22 cellular contexts compared by ENCODE assay signal in the genomic region with DNA sequence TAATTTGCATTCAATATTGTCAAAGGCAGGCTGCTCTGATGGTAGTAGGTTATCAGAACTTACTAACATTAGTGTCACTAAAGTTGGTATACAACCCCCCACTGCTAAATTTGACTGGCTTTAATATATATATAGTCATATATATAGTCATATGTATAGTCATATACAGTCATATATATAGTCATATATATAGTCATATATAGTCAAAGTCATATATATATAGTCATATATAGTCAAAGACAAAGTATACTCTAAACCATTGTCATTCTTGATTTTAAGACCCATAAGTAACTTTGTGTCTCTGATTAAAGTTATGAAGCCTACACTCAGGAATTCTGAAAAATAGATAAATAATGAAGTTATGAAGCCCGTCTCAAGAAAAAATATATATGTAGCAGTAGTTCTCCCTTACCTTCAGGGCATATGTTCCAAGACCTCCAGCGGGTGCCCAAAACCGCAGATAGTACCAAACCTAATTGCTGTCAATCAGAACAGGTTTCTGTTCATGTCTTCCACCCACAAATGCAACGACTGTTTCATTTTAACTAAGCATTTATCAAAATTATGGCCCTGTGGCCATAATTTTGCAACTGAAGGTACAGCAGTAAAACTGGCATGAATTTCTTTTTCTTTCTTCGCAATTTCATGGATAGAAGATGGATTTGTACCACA. TPM values are rescaled to one million over a fixed set of nuclear protein-coding genes. Genes with fewer than 3 reads are reported as not detected.
"Had no signal": no experiment of that assay in that cellular context is flagged by ENCODE, and none has a peak within 500 bp of the region (broad histone marks: within the 10 kb centered on the region; RNA-seq: fewer than 3 reads in every experiment).

No MANE protein-coding gene starts in this region.

- DNase-seq: activated CD4-positive, alpha-beta T cell treated with anti-CD3 and anti-CD28 coated beads, Interleukin-2, amount 50 U/mL, for 48 hours; activated effector memory CD4-positive, alpha-beta T cell treated with Interleukin-2 at 50 U/mL for 16 hours; activated naive CD4-positive, alpha-beta T cell treated with anti-CD3 and anti-CD28 coated beads for 36 hours; activated naive CD8-positive, alpha-beta T cell treated with anti-CD3 and anti-CD28 coated beads, Interleukin-2, amount 50 U/mL, for 24 hours; activated T-cell treated with anti-CD3 and anti-CD28 coated beads, Interleukin-2, amount 50 U/mL, for 48 hours; anterior cingulate cortex; body of pancreas; effector CD8-positive, alpha-beta T cell; erythroblast; immature natural killer cell; left lung; naive B cell; stimulated activated CD4-positive, alpha-beta T cell treated with anti-CD3 and anti-CD28 coated beads, Interleukin-15, amount 100 ng/mL, for 24 hours; stimulated activated naive B cell treated with anti-CD40 and anti-IgM and Interleukin-4, amounts not matched to agents 10 μg/mL and 1 μg/mL and 100 μg/mL, for 72 hours; T1000; uterus had no signal

- H3K27ac ChIP-seq: body of pancreas, cardiac muscle cell, left lung, neural progenitor cell, uterus had no signal

- H3K9me3 ChIP-seq: body of pancreas, uterus had no signal

- ATAC-seq: activated naive CD8-positive, alpha-beta T cell treated with anti-CD3 and anti-CD28 coated beads, Interleukin-2, amount 50 U/mL, for 24 hours; body of pancreas; left lung; sciatic nerve; stimulated activated naive B cell treated with anti-CD40 and anti-IgM and Interleukin-4, amounts not matched to agents 10 μg/mL and 1 μg/mL and 100 μg/mL, for 72 hours; WTC11 had no signal

- H3K36me3 ChIP-seq: cardiac muscle cell, left lung, neural progenitor cell, uterus had no signal

- H3K27me3 ChIP-seq: body of pancreas, cardiac muscle cell, left lung, neural progenitor cell, uterus had no signal

- H3K4me3 ChIP-seq: body of pancreas, cardiac muscle cell, left lung, lung, neural progenitor cell, smooth muscle cell, uterus had no signal

- H3K4me1 ChIP-seq: body of pancreas, left lung, neural progenitor cell, uterus had no signal

RNA-seq across cellular contexts. Expression of a gene that starts 40.1 kb away (rescaled TPM):
- total RNA-seq: activated naive CD4-positive, alpha-beta T cell treated with anti-CD3 and anti-CD28 coated beads for 36 hours had no signal
- polyA plus RNA-seq: cardiac muscle cell, immature natural killer cell, smooth muscle cell had no signal
